1 cellular context compared by ENCODE assay signal in the genomic region with DNA sequence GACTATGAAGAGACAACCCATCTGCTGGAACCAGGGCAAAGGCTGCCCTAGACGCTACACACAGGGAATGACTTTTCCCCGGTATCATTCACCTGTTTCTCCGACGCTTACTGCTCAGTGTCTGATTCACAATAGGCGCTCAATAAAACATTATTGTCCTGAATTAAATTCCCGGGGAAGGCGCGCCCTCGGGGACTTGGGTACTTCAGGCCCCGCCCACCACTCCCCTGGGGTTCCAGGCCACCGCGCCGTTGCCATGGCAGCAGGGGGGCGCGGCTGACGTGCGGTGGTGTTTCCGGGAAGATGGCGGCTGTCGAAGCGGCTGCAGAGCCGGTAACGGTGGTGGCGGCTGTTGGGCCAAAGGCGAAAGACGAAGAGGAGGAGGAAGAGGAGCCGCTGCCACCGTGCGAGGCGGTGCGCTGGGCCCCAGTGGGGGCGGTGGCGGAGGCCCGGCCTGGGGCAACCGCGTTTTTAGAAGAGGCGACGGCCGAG.
A peak's percentile ranks its signal among the peaks of the same experiment; 100 is the strongest.
TF ChIP-seq lines count a peak whose summit lies in the region.

A gene (plus strand): TSS at position 292 of the 492 bp plus-strand sequence. CDS start 12 bp downstream, at position 304.

TF ChIP-seq in HEK293, 187 proteins besides CTCF, POLR2A, EP300 and RAD21 (continued from another document and continues in another):
- TF ChIP-seq, protein P1, sequence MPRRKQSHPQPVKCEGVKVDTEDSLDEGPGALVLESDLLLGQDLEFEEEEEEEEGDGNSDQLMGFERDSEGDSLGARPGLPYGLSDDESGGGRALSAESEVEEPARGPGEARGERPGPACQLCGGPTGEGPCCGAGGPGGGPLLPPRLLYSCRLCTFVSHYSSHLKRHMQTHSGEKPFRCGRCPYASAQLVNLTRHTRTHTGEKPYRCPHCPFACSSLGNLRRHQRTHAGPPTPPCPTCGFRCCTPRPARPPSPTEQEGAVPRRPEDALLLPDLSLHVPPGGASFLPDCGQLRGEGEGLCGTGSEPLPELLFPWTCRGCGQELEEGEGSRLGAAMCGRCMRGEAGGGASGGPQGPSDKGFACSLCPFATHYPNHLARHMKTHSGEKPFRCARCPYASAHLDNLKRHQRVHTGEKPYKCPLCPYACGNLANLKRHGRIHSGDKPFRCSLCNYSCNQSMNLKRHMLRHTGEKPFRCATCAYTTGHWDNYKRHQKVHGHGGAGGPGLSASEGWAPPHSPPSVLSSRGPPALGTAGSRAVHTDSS (tag by site-specific recombination; IDR thresholded peaks at IDR 0.05) = peak; percentile 87
- TF ChIP-seq ZNF548 (tag by site-specific recombination; IDR thresholded peaks at IDR 0.05) (no peak), ZNF768 (tag by site-specific recombination; IDR thresholded peaks at IDR 0.05) (no peak), ZNF121 (tag by site-specific recombination; IDR thresholded peaks at IDR 0.05) (no peak), FEZF1 (tag by site-specific recombination; IDR thresholded peaks at IDR 0.05) (no peak), ZNF76 (tag by site-specific recombination; IDR thresholded peaks at IDR 0.05; ENCODE audit: borderline replicate concordance, low read depth) (no peak; the same call in 1 of the 2 replicates), REPIN1 (tag by site-specific recombination; IDR thresholded peaks at IDR 0.05; ENCODE audit: low read depth) (no peak), ZNF155 (tag by site-specific recombination; IDR thresholded peaks at IDR 0.05) (no peak), ZNF223 (tag by site-specific recombination; IDR thresholded peaks at IDR 0.05) (no peak), KLF16 (tag by site-specific recombination; IDR thresholded peaks at IDR 0.05) (peak; percentile 91), ZBTB21 (tag by site-specific recombination; IDR thresholded peaks at IDR 0.05) (no peak), ZNF747 (tag by site-specific recombination; IDR thresholded peaks at IDR 0.05) (no peak), ZBTB17 (tag by site-specific recombination; IDR thresholded peaks at IDR 0.05) (peak; percentile 97), ZNF792 (tag by site-specific recombination; IDR thresholded peaks at IDR 0.05) (no peak), OVOL3 (tag by site-specific recombination; IDR thresholded peaks at IDR 0.05) (no peak), ZNF175 (tag by site-specific recombination; IDR thresholded peaks at IDR 0.05) (no peak), ZNF830 (tag by site-specific recombination; IDR thresholded peaks at IDR 0.05; ENCODE audit: low read depth) (no peak), ZNF529 (tag by site-specific recombination; IDR thresholded peaks at IDR 0.05; ENCODE audit: insufficient replicate concordance) (no peak), ZNF23 (tag by site-specific recombination; IDR thresholded peaks at IDR 0.05; ENCODE audit: borderline replicate concordance) (no peak), RBAK (tag by site-specific recombination; IDR thresholded peaks at IDR 0.05) (no peak), MEIS1 (CRISPR knock-in tag; IDR thresholded peaks at IDR 0.05; ENCODE audit: borderline replicate concordance) (no peak), ZNF211 (tag by site-specific recombination; IDR thresholded peaks at IDR 0.05; ENCODE audit: low read depth) (no peak), ZNF138 (tag by site-specific recombination; IDR thresholded peaks at IDR 0.05; ENCODE audit: borderline replicate concordance) (no peak), ZNF626 (tag by site-specific recombination; IDR thresholded peaks at IDR 0.05) (no peak), ZNF837 (tag by site-specific recombination; IDR thresholded peaks at IDR 0.05) (no peak), SP7 (tag by site-specific recombination; IDR thresholded peaks at IDR 0.05) (peak; percentile 27; the same call in 1 of the 2 replicates), ZNF624 (tag by site-specific recombination; IDR thresholded peaks at IDR 0.05) (no peak), ZBTB8A (tag by site-specific recombination; IDR thresholded peaks at IDR 0.05) (0 out of 2 replicates have a peak, but pooled peaks have one; percentile 31), WT1 (tag by site-specific recombination; IDR thresholded peaks at IDR 0.05) (0 out of 2 replicates have a peak, but pooled peaks have one; percentile 10)
- TF ChIP-seq, protein P2, sequence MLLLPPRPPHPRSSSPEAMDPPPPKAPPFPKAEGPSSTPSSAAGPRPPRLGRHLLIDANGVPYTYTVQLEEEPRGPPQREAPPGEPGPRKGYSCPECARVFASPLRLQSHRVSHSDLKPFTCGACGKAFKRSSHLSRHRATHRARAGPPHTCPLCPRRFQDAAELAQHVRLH (tag by site-specific recombination; IDR thresholded peaks at IDR 0.05) = no peak
- TF ChIP-seq, protein P3, sequence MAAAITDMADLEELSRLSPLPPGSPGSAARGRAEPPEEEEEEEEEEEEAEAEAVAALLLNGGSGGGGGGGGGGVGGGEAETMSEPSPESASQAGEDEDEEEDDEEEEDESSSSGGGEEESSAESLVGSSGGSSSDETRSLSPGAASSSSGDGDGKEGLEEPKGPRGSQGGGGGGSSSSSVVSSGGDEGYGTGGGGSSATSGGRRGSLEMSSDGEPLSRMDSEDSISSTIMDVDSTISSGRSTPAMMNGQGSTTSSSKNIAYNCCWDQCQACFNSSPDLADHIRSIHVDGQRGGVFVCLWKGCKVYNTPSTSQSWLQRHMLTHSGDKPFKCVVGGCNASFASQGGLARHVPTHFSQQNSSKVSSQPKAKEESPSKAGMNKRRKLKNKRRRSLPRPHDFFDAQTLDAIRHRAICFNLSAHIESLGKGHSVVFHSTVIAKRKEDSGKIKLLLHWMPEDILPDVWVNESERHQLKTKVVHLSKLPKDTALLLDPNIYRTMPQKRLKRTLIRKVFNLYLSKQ (tag by site-specific recombination; IDR thresholded peaks at IDR 0.05; ENCODE audit: borderline replicate concordance) = no peak
- TF ChIP-seq, protein P4, sequence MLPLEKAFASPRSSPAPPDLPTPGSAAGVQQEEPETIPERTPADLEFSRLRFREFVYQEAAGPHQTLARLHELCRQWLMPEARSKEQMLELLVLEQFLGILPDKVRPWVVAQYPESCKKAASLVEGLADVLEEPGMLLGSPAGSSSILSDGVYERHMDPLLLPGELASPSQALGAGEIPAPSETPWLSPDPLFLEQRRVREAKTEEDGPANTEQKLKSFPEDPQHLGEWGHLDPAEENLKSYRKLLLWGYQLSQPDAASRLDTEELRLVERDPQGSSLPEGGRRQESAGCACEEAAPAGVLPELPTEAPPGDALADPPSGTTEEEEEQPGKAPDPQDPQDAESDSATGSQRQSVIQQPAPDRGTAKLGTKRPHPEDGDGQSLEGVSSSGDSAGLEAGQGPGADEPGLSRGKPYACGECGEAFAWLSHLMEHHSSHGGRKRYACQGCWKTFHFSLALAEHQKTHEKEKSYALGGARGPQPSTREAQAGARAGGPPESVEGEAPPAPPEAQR (tag by site-specific recombination; IDR thresholded peaks at IDR 0.05) = no peak
- TF ChIP-seq, protein P5, sequence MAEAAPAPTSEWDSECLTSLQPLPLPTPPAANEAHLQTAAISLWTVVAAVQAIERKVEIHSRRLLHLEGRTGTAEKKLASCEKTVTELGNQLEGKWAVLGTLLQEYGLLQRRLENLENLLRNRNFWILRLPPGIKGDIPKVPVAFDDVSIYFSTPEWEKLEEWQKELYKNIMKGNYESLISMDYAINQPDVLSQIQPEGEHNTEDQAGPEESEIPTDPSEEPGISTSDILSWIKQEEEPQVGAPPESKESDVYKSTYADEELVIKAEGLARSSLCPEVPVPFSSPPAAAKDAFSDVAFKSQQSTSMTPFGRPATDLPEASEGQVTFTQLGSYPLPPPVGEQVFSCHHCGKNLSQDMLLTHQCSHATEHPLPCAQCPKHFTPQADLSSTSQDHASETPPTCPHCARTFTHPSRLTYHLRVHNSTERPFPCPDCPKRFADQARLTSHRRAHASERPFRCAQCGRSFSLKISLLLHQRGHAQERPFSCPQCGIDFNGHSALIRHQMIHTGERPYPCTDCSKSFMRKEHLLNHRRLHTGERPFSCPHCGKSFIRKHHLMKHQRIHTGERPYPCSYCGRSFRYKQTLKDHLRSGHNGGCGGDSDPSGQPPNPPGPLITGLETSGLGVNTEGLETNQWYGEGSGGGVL (tag by site-specific recombination; IDR thresholded peaks at IDR 0.05) = no peak
- TF ChIP-seq, protein P6, sequence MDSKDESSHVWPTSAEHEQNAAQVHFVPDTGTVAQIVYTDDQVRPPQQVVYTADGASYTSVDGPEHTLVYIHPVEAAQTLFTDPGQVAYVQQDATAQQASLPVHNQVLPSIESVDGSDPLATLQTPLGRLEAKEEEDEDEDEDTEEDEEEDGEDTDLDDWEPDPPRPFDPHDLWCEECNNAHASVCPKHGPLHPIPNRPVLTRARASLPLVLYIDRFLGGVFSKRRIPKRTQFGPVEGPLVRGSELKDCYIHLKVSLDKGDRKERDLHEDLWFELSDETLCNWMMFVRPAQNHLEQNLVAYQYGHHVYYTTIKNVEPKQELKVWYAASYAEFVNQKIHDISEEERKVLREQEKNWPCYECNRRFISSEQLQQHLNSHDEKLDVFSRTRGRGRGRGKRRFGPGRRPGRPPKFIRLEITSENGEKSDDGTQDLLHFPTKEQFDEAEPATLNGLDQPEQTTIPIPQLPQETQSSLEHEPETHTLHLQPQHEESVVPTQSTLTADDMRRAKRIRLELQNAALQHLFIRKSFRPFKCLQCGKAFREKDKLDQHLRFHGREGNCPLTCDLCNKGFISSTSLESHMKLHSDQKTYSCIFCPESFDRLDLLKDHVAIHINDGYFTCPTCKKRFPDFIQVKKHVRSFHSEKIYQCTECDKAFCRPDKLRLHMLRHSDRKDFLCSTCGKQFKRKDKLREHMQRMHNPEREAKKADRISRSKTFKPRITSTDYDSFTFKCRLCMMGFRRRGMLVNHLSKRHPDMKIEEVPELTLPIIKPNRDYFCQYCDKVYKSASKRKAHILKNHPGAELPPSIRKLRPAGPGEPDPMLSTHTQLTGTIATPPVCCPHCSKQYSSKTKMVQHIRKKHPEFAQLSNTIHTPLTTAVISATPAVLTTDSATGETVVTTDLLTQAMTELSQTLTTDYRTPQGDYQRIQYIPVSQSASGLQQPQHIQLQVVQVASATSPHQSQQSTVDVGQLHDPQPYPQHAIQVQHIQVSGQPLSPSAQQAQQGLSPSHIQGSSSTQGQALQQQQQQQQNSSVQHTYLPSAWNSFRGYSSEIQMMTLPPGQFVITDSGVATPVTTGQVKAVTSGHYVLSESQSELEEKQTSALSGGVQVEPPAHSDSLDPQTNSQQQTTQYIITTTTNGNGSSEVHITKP (tag by site-specific recombination; IDR thresholded peaks at IDR 0.05) = peak; percentile 64; the same call in 1 of the 2 replicates
- TF ChIP-seq, protein P7, sequence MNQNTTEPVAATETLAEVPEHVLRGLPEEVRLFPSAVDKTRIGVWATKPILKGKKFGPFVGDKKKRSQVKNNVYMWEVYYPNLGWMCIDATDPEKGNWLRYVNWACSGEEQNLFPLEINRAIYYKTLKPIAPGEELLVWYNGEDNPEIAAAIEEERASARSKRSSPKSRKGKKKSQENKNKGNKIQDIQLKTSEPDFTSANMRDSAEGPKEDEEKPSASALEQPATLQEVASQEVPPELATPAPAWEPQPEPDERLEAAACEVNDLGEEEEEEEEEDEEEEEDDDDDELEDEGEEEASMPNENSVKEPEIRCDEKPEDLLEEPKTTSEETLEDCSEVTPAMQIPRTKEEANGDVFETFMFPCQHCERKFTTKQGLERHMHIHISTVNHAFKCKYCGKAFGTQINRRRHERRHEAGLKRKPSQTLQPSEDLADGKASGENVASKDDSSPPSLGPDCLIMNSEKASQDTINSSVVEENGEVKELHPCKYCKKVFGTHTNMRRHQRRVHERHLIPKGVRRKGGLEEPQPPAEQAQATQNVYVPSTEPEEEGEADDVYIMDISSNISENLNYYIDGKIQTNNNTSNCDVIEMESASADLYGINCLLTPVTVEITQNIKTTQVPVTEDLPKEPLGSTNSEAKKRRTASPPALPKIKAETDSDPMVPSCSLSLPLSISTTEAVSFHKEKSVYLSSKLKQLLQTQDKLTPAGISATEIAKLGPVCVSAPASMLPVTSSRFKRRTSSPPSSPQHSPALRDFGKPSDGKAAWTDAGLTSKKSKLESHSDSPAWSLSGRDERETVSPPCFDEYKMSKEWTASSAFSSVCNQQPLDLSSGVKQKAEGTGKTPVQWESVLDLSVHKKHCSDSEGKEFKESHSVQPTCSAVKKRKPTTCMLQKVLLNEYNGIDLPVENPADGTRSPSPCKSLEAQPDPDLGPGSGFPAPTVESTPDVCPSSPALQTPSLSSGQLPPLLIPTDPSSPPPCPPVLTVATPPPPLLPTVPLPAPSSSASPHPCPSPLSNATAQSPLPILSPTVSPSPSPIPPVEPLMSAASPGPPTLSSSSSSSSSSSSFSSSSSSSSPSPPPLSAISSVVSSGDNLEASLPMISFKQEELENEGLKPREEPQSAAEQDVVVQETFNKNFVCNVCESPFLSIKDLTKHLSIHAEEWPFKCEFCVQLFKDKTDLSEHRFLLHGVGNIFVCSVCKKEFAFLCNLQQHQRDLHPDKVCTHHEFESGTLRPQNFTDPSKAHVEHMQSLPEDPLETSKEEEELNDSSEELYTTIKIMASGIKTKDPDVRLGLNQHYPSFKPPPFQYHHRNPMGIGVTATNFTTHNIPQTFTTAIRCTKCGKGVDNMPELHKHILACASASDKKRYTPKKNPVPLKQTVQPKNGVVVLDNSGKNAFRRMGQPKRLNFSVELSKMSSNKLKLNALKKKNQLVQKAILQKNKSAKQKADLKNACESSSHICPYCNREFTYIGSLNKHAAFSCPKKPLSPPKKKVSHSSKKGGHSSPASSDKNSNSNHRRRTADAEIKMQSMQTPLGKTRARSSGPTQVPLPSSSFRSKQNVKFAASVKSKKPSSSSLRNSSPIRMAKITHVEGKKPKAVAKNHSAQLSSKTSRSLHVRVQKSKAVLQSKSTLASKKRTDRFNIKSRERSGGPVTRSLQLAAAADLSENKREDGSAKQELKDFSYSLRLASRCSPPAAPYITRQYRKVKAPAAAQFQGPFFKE (tag by site-specific recombination; IDR thresholded peaks at IDR 0.05; ENCODE audit: borderline replicate concordance) = no peak
- TF ChIP-seq, protein P8, sequence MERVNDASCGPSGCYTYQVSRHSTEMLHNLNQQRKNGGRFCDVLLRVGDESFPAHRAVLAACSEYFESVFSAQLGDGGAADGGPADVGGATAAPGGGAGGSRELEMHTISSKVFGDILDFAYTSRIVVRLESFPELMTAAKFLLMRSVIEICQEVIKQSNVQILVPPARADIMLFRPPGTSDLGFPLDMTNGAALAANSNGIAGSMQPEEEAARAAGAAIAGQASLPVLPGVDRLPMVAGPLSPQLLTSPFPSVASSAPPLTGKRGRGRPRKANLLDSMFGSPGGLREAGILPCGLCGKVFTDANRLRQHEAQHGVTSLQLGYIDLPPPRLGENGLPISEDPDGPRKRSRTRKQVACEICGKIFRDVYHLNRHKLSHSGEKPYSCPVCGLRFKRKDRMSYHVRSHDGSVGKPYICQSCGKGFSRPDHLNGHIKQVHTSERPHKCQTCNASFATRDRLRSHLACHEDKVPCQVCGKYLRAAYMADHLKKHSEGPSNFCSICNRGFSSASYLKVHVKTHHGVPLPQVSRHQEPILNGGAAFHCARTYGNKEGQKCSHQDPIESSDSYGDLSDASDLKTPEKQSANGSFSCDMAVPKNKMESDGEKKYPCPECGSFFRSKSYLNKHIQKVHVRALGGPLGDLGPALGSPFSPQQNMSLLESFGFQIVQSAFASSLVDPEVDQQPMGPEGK (tag by site-specific recombination; IDR thresholded peaks at IDR 0.05) = peak; percentile 67
- TF ChIP-seq, protein P9, sequence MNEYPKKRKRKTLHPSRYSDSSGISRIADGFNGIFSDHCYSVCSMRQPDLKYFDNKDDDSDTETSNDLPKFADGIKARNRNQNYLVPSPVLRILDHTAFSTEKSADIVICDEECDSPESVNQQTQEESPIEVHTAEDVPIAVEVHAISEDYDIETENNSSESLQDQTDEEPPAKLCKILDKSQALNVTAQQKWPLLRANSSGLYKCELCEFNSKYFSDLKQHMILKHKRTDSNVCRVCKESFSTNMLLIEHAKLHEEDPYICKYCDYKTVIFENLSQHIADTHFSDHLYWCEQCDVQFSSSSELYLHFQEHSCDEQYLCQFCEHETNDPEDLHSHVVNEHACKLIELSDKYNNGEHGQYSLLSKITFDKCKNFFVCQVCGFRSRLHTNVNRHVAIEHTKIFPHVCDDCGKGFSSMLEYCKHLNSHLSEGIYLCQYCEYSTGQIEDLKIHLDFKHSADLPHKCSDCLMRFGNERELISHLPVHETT (tag by site-specific recombination; IDR thresholded peaks at IDR 0.05) = no peak
